ENCODE assay signal across 8 cellular contexts in the genomic region with DNA sequence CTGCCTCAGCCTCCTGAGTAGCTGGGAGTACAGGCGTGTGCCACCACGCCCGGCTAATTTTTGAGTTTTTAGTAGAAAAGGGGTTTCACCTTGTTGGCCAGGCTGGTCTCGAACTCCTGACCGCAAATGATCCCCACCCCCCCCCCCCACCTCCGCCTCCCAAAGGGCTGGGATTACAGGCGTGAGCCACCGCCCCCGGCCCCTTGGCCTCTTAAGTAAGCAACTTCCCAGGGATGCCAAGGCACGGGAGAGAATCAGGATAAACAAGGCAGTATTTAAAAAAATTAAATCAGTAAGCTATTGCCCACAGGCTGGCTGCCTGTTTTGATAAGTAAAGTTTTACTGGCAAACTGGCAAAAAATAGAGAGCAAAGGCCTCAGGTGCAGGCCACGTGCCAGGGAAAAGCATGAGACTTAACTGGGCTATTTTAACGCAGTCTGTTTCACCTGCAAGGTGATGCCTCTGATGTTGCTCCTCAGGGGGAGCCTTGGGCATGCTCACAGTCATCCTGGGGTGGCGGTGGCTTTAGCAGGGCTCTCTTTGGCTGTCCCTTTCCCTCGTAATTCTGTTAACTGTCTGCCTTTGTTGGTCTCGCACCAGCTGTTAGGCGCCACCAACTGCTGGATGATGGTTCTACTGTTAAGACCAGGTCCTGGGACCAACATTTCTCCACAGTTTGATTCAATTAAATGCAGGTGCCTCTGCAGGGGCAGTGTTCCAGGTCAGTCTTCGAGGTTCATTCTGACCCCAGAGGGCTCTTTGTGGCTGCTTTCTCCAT. TPM values are rescaled to one million over a fixed set of nuclear protein-coding genes. Genes with fewer than 3 reads are reported as not detected.
A peak's percentile ranks its signal among the peaks of the same experiment; 100 is the strongest.
DNase-seq lines count a peak whose midpoint lies in the region; ATAC-seq and TF ChIP-seq lines count a peak whose summit lies in the region.

No MANE protein-coding gene starts in this region.

- POLR2A ChIA-PET in AG04450 (lab: Yijun Ruan, JAX), result interaction anchor here (0.7 kb wide), 1 partner anchor 135 kb away, joined by 3 read pairs; no protein-coding TSS in a partner anchor

- no peak for DNase-seq in AG04450 (ENCODE audit: low read depth, low spot score)
- DNase-seq in GM23338 (ENCODE audit: low spot score), result peak; percentile 89
- DNase-seq in OCI-M1 (lab: John Stamatoyannopoulos, UW), result peak; percentile 85
- DNase-seq in central memory CD8-positive, alpha-beta T cell (ENCODE audit: low spot score in 2 of 2), result no peak
- no peak for DNase-seq in lower lobe of right lung
- DNase-seq in type B pancreatic cell (ENCODE audit: extremely low spot score, unreplicated experiment), result no peak
- DNase-seq in occipital lobe (lab: John Stamatoyannopoulos, UW), result no peak
- DNase-seq in T-helper 9 cell, result no peak

- intact Hi-C loops in lower lobe of right lung (cut with DNase I), result no loop called here

- no peaks in the 10 kb centered on the region for H3K79me2 ChIP-seq in GM23338 (replicated peaks; ENCODE audit: insufficient read depth)

- H3K4me2 ChIP-seq in GM23338, result peak overlapping the region; percentile 52; the same call in 1 of the 2 replicates

- H3K9me3 ChIP-seq in AG04450 (ENCODE audit: control insufficient read depth, insufficient read depth, low read length), result no peaks in the 10 kb centered on the region; the same call in 1 of the 2 replicates
- H3K9me3 ChIP-seq in lower lobe of right lung, result no peaks in the 10 kb centered on the region

- TF ChIP-seq CTCF in AG04450 (IDR thresholded peaks at IDR 0.05; ENCODE audit: low read depth, low read length) (peak; percentile 27), GM23338 (conservative IDR thresholded peaks at IDR 0.05; ENCODE audit: low read depth in 2 of 2) (peak; percentile 40 to 80), lower lobe of right lung (IDR thresholded peaks at IDR 0.05) (no peak), type B pancreatic cell (conservative IDR thresholded peaks at IDR 0.05) (peak; percentile 48)

- ATAC-seq in GM23338, result peak; percentile 70
- ATAC-seq in central memory CD8-positive, alpha-beta T cell (replicated peaks; ENCODE audit: extremely low read depth, poor library complexity, severe bottlenecking), result no peak
- ATAC-seq in lower lobe of right lung, result peak; percentile 25 to 35

- peak overlapping the region; percentile 27; the same call in 2 of the 3 replicates for H3K4me3 Mint-ChIP-seq in GM23338
- H3K4me3 Mint-ChIP-seq in central memory CD8-positive, alpha-beta T cell, result peak overlapping the region; percentile 86
- H3K4me3 Mint-ChIP-seq in type B pancreatic cell, result peak overlapping the region; percentile 85

- CTCF ChIA-PET in AG04450 (lab: Charles Lee), result interaction anchor here (0.6 to 3.3 kb wide), 25 partner anchors 8 to 429 kb away, joined by 3 to 27 read pairs (median 5); no protein-coding TSS in a partner anchor

- H3F3A ChIP-seq in GM23338 (replicated peaks; ENCODE audit: low read depth), result 0 out of 2 replicates have a peak, but pooled peaks cover 8% of the 10 kb centered on the region

- no peak overlapping the region for H2AFZ ChIP-seq in GM23338

- H4K20me1 ChIP-seq in GM23338 (replicated peaks; ENCODE audit: insufficient read depth), result no peaks in the 10 kb centered on the region

- H3K36me3 ChIP-seq in GM23338 (ENCODE audit: insufficient read depth) (no peaks in the 10 kb centered on the region), lower lobe of right lung (no peaks in the 10 kb centered on the region)

- H3K9me3 Mint-ChIP-seq in GM23338 (peaks cover 12% of the 10 kb centered on the region), type B pancreatic cell (peaks cover 5% of the 10 kb centered on the region)
- H3K9me3 Mint-ChIP-seq in central memory CD8-positive, alpha-beta T cell, result no peaks in the 10 kb centered on the region

- peaks cover 25% of the 10 kb centered on the region for H3K4me1 Mint-ChIP-seq in GM23338
- peaks cover under 1% of the 10 kb centered on the region for H3K4me1 Mint-ChIP-seq in central memory CD8-positive, alpha-beta T cell
- H3K4me1 Mint-ChIP-seq in type B pancreatic cell (ENCODE audit: unreplicated experiment), result peaks cover 14% of the 10 kb centered on the region

- H3K27ac Mint-ChIP-seq in GM23338, result no peak overlapping the region; the same call in 1 of the 2 replicates
- H3K27ac Mint-ChIP-seq in central memory CD8-positive, alpha-beta T cell (ENCODE audit: low read depth), result no peak overlapping the region
- peak overlapping the region; percentile 75 for H3K27ac Mint-ChIP-seq in type B pancreatic cell

- peak overlapping the region; percentile 29; the same call in 1 of the 2 replicates for H3K4me3 ChIP-seq in AG04450 (ENCODE audit: low read depth, low read length)
- 0 out of 2 replicates have a peak overlapping the region, but pooled peaks have one; percentile 59 for H3K4me3 ChIP-seq in GM23338
- peak overlapping the region; percentile 62 for H3K4me3 ChIP-seq in lower lobe of right lung

- H3K36me3 Mint-ChIP-seq in GM23338 (ENCODE audit: low read depth), result 0 out of 3 replicates have a peak, but pooled peaks cover 4% of the 10 kb centered on the region
- H3K36me3 Mint-ChIP-seq in central memory CD8-positive, alpha-beta T cell (ENCODE audit: insufficient read depth), result peaks cover 4% of the 10 kb centered on the region
- no peaks in the 10 kb centered on the region for H3K36me3 Mint-ChIP-seq in type B pancreatic cell

- H3K27me3 ChIP-seq in AG04450 (ENCODE audit: control insufficient read depth, insufficient read depth, low read length) (no peaks in the 10 kb centered on the region), GM23338 (ENCODE audit: insufficient read depth) (no peaks in the 10 kb centered on the region), lower lobe of right lung (ENCODE audit: low read depth) (no peaks in the 10 kb centered on the region)

- peaks cover 11% of the 10 kb centered on the region for H3K27me3 Mint-ChIP-seq in GM23338 (ENCODE audit: insufficient read depth, low read depth, poor library complexity)
- peaks cover 11% of the 10 kb centered on the region for H3K27me3 Mint-ChIP-seq in central memory CD8-positive, alpha-beta T cell
- H3K27me3 Mint-ChIP-seq in type B pancreatic cell, result peaks cover 10% of the 10 kb centered on the region

- H3K27ac ChIP-seq in AG04450 (ENCODE audit: low read depth, low read length), result no peak overlapping the region
- H3K27ac ChIP-seq in GM23338 (ENCODE audit: low read depth), result no peak overlapping the region
- H3K27ac ChIP-seq in lower lobe of right lung, result peak overlapping the region; percentile 79

- H3K4me1 ChIP-seq in GM23338 (ENCODE audit: insufficient read depth), result peaks cover 25% of the 10 kb centered on the region
- H3K4me1 ChIP-seq in lower lobe of right lung, result peaks cover 14% of the 10 kb centered on the region

- no peaks in the 10 kb centered on the region for H3K9me2 ChIP-seq in GM23338 (ENCODE audit: insufficient read depth)

TF ChIP-seq in GM23338, 12 proteins besides CTCF, POLR2A, EP300 and RAD21 (continues in another document):
- TF ChIP-seq ZNF331 (CRISPR knock-in tag; IDR thresholded peaks at IDR 0.05; ENCODE audit: low read depth) (no peak), STAT1 (IDR thresholded peaks at IDR 0.05; ENCODE audit: unreplicated experiment) (no peak), EZH2 (IDR thresholded peaks at IDR 0.05; ENCODE audit: low read depth, unreplicated experiment) (no peak)
- TF ChIP-seq, protein P1, sequence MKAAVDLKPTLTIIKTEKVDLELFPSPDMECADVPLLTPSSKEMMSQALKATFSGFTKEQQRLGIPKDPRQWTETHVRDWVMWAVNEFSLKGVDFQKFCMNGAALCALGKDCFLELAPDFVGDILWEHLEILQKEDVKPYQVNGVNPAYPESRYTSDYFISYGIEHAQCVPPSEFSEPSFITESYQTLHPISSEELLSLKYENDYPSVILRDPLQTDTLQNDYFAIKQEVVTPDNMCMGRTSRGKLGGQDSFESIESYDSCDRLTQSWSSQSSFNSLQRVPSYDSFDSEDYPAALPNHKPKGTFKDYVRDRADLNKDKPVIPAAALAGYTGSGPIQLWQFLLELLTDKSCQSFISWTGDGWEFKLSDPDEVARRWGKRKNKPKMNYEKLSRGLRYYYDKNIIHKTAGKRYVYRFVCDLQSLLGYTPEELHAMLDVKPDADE (IDR thresholded peaks at IDR 0.05), result no peak
- TF ChIP-seq, protein P2, sequence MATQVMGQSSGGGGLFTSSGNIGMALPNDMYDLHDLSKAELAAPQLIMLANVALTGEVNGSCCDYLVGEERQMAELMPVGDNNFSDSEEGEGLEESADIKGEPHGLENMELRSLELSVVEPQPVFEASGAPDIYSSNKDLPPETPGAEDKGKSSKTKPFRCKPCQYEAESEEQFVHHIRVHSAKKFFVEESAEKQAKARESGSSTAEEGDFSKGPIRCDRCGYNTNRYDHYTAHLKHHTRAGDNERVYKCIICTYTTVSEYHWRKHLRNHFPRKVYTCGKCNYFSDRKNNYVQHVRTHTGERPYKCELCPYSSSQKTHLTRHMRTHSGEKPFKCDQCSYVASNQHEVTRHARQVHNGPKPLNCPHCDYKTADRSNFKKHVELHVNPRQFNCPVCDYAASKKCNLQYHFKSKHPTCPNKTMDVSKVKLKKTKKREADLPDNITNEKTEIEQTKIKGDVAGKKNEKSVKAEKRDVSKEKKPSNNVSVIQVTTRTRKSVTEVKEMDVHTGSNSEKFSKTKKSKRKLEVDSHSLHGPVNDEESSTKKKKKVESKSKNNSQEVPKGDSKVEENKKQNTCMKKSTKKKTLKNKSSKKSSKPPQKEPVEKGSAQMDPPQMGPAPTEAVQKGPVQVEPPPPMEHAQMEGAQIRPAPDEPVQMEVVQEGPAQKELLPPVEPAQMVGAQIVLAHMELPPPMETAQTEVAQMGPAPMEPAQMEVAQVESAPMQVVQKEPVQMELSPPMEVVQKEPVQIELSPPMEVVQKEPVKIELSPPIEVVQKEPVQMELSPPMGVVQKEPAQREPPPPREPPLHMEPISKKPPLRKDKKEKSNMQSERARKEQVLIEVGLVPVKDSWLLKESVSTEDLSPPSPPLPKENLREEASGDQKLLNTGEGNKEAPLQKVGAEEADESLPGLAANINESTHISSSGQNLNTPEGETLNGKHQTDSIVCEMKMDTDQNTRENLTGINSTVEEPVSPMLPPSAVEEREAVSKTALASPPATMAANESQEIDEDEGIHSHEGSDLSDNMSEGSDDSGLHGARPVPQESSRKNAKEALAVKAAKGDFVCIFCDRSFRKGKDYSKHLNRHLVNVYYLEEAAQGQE (IDR thresholded peaks at IDR 0.05; ENCODE audit: unreplicated experiment), result no peak

RNA-seq across cellular contexts. Expression of a gene that starts 19.4 kb away (rescaled TPM):
- polyA plus RNA-seq in AG04450 (2011; rRNA removed) (37.0 and 38.9 TPM in 2 replicates), GM23338 (2016; fragmentation: Nextera tagmentation; extraction: Ambion mirVana) (55.1 and 60.1 TPM in 2 replicates)
- polyA minus RNA-seq in AG04450 (2011; rRNA and poly(A)+ RNA removed), result 15.1 and 15.7 TPM in 2 replicates
- 65.1 and 97.3 TPM in 2 replicates for total RNA-seq in GM23338 (2014; rRNA removed; shearing (Covaris generic))
- total RNA-seq in lower lobe of right lung (139 TPM), type B pancreatic cell (ENCODE audit: low replicate concordance) (28.1 and 52.1 TPM in 2 replicates), occipital lobe (78.0 TPM)

Comparison
In these comparisons a context has a peak if more than half of its experiments do, and no peak if none do; other contexts are left out.
1. DNase-seq: peak in GM23338 (single experiment) and OCI-M1 (single experiment); none in AG04450 (single experiment), central memory CD8-positive, alpha-beta T cell (0 of 2), lower lobe of right lung (single experiment), type B pancreatic cell (single experiment), occipital lobe (single experiment) and T-helper 9 cell (single experiment).
2. H3K4me3 Mint-ChIP-seq: peak in every context shown above with its lines; median percentile 86 in central memory CD8-positive, alpha-beta T cell; 85 in type B pancreatic cell; 27 in GM23338.
3. Peak in every context shown above with its lines, with median percentiles within 50 percentile points of each other: H3K4me3 ChIP-seq.